1 cellular context compared by ENCODE assay signal in genomic region chr10:114498413-114499111, GRCh38.
TF ChIP-seq lines count a peak whose summit lies in the region.

No MANE protein-coding gene starts in this region.

TF ChIP-seq in GM12878, 131 proteins besides CTCF, POLR2A, EP300 and RAD21 (continued from another document):
- TF ChIP-seq SUZ12 (IDR thresholded peaks at IDR 0.05; ENCODE audit: unreplicated experiment) (no peak), RUNX3 (IDR thresholded peaks at IDR 0.05; ENCODE audit: low read length) (peak; percentile 62), LARP7 (IDR thresholded peaks at IDR 0.05) (no peak), YY1 (IDR thresholded peaks at IDR 0.05; ENCODE audit: low read depth, low read length) (0 out of 2 replicates have a peak, but pooled peaks have one; percentile 65), FOS (IDR thresholded peaks at IDR 0.05; ENCODE audit: borderline replicate concordance, extremely low read depth, insufficient read length) (no peak), JUNB (IDR thresholded peaks at IDR 0.05) (no peak), SMARCA5 (IDR thresholded peaks at IDR 0.05) (no peak), RBBP5 (conservative IDR thresholded peaks at IDR 0.05) (no peak), HDAC6 (IDR thresholded peaks at IDR 0.05; ENCODE audit: unreplicated experiment) (no peak), NR2C2 (IDR thresholded peaks at IDR 0.05; ENCODE audit: borderline replicate concordance, control insufficient read depth, insufficient read length, low read depth) (no peak), ZNF217 (IDR thresholded peaks at IDR 0.05) (no peak), ASH2L (IDR thresholded peaks at IDR 0.05; ENCODE audit: borderline replicate concordance, low read depth) (no peak), PKNOX1 (IDR thresholded peaks at IDR 0.05) (0 out of 2 replicates have a peak, but pooled peaks have one; percentile 7), EZH2 (IDR thresholded peaks at IDR 0.05; ENCODE audit: borderline replicate concordance, control insufficient read depth, low read depth, low read length) (no peak), BCL11A (IDR thresholded peaks at IDR 0.05; ENCODE audit: low read depth, low read length) (no peak), ZNF384 (IDR thresholded peaks at IDR 0.05; ENCODE audit: borderline replicate concordance, low read depth, low read length) (peak; percentile 73; the same call in 1 of the 2 replicates), SPI1 (IDR thresholded peaks at IDR 0.05; ENCODE audit: borderline replicate concordance, insufficient read depth, low read depth, low read length) (peak; percentile 98), MEF2B (IDR thresholded peaks at IDR 0.05; ENCODE audit: partially characterized antibody, poor library complexity, severe bottlenecking) (no peak), ATF7 (IDR thresholded peaks at IDR 0.05; ENCODE audit: low read depth) (0 out of 2 replicates have a peak, but pooled peaks have one; percentile 27), IKZF1 (conservative IDR thresholded peaks at IDR 0.05) (no peak), ATF2 (IDR thresholded peaks at IDR 0.05; ENCODE audit: low read length) (0 out of 2 replicates have a peak, but pooled peaks have one; percentile 13), MLLT1 (IDR thresholded peaks at IDR 0.05) (0 out of 2 replicates have a peak, but pooled peaks have one; percentile 65), SREBF1 (IDR thresholded peaks at IDR 0.05; ENCODE audit: low read length) (no peak), NFIC (IDR thresholded peaks at IDR 0.05; ENCODE audit: low read depth, low read length) (no peak)
